8 cellular contexts compared by ENCODE assay signal in the genomic region with DNA sequence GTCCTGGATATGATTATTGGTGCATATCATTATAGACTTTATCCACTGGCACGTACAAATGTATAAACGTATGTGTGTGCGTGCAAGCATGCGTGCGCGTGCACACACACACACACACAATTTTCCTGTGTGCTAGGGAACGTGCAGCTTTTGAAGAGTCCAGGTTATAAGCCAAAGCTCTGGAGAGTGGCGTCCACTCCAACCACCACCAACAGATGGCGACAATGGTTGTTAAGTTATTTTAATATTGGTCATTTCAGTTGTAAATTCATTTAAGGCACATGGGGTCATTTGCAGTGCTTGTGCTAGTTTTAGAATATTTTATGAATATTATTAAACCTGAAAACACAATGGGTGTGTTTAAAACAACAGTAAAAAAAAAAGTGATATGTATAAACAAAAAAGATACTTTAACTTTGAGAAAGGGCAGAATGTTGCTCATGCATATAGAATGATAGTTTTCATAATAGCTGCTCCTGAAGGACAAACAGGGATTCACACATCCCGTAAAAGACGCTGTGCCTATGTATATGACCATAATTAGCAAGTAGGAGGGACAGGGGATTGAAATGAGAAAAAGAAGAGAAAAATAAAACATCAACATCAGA.
DNase-seq lines count a peak whose midpoint lies in the region; ATAC-seq and TF ChIP-seq lines count a peak whose summit lies in the region.

No MANE protein-coding gene starts in this region.

- WGBS in spleen, 5 donors: 51 to 70% (median 59%) methylated on average over 11 of the region's 11 CpGs

- no peaks in the 10 kb centered on the region for H3F3A ChIP-seq in PC-9 (ENCODE audit: insufficient read depth, low read depth)

- H3K27ac ChIP-seq in PC-9 (no peak overlapping the region), left ventricle myocardium inferior (replicated peaks) (peak overlapping the region; percentile 57), spleen (no peak overlapping the region)

- no peaks in the 10 kb centered on the region for H4K20me1 ChIP-seq in PC-9 (ENCODE audit: insufficient read depth)

- H2AFZ ChIP-seq in PC-9: no peak overlapping the region

- TF ChIP-seq CTCF in PC-9 (conservative IDR thresholded peaks at IDR 0.05) (peak; percentile 70), left ventricle myocardium inferior (IDR thresholded peaks at IDR 0.05; ENCODE audit: borderline replicate concordance) (peak; percentile 85), spleen (IDR thresholded peaks at IDR 0.05 in 8 of 11, conservative IDR thresholded peaks at IDR 0.05 in 3 of 11) (peak in 10 of 11 experiments; percentile 44 to 80 (median 70))

- intact Hi-C loops in PC-9 (cut with micrococcal nuclease; ENCODE audit: unreplicated experiment) (loop anchor here (2.0 to 5.0 kb wide), 2 partner anchors 78 to 647 kb away; no protein-coding TSS in a partner anchor), left ventricle myocardium inferior (cut with micrococcal nuclease) (loop anchor here (10.0 kb wide), 1 partner anchor 171 kb away; a partner anchor contains a TSS), spleen (cut with DNase I; ENCODE audit: low total_unique reads) (loop anchor here (10.0 kb wide), 1 partner anchor 671 kb away; no protein-coding TSS in a partner anchor)

- H3K4me3 ChIP-seq in PC-9: no peak overlapping the region
- H3K4me3 ChIP-seq in left ventricle myocardium inferior: no peak overlapping the region
- H3K4me3 ChIP-seq in spleen: no peak overlapping the region

- H3K36me3 ChIP-seq in PC-9 (ENCODE audit: low read depth) (0 out of 2 replicates have a peak, but pooled peaks cover 3% of the 10 kb centered on the region), left ventricle myocardium inferior (no peaks in the 10 kb centered on the region), spleen (no peaks in the 10 kb centered on the region)

- H3K4me2 ChIP-seq in PC-9: no peak overlapping the region

- H3K9me3 Mint-ChIP-seq in activated naive CD4-positive, alpha-beta T cell treated with anti-CD3 and anti-CD28 coated beads, Interleukin-2, amount 50 U/mL, for 72 hours: peaks cover 0 to 9% of the 10 kb centered on the region in 2 donors

- BruUV-seq in PC-9 (replicated peaks; lab: Mats Ljungman, UMichigan): no TSS peak

- DNase-seq in EH (ENCODE audit: low read depth) (peak; percentile 63), PC-9 (peak in 1 of 2 experiments; percentile 27), left ventricle myocardium inferior (peak; percentile 53), spleen (peak; percentile 78), occipital lobe (lab: John Stamatoyannopoulos, UW) (no peak)
- DNase-seq in activated naive CD4-positive, alpha-beta T cell treated with anti-CD3 and anti-CD28 coated beads, Interleukin-2, amount 50 U/mL, for 72 hours (ENCODE audit: low spot score in 2 of 2): peak in 1 of 2 donors; percentile 43

- POLR2A ChIA-PET in PC-9 (lab: Charles Lee; ENCODE audit: unreplicated experiment): interaction anchor here (0.5 to 0.7 kb wide), 2 partner anchors 174 to 246 kb away, joined by 9 to 11 read pairs; no protein-coding TSS in a partner anchor

- no peaks in the 10 kb centered on the region for H3K9me2 ChIP-seq in PC-9 (ENCODE audit: insufficient read depth)

- H3K79me2 ChIP-seq in PC-9 (ENCODE audit: low read depth): peaks cover 69% of the 10 kb centered on the region

- ATAC-seq in HG02610 (IDR thresholded peaks at IDR 0.05; ENCODE audit: unreplicated experiment) (peak; percentile 39), HG03045 (IDR thresholded peaks at IDR 0.05; ENCODE audit: unreplicated experiment) (no peak)
- no peak for ATAC-seq in activated naive CD4-positive, alpha-beta T cell treated with anti-CD3 and anti-CD28 coated beads, Interleukin-2, amount 50 U/mL, for 72 hours

- H3K27me3 ChIP-seq in PC-9 (ENCODE audit: insufficient read depth, low read depth) (no peaks in the 10 kb centered on the region), left ventricle myocardium inferior (ENCODE audit: low read depth) (no peaks in the 10 kb centered on the region), spleen (replicated peaks in 1 of 7) (no peaks in the 10 kb centered on the region)

- CTCF ChIA-PET in PC-9 (lab: Charles Lee): interaction anchor here (0.6 to 1.2 kb wide), 5 partner anchors 13 to 646 kb away, joined by 3 to 7 read pairs (median 3); no protein-coding TSS in a partner anchor

- H3K36me3 Mint-ChIP-seq in activated naive CD4-positive, alpha-beta T cell treated with anti-CD3 and anti-CD28 coated beads, Interleukin-2, amount 50 U/mL, for 72 hours: peaks cover 7 to 10% of the 10 kb centered on the region in 2 donors

- H3K4me1 ChIP-seq in PC-9 (replicated peaks; ENCODE audit: insufficient read depth) (no peaks in the 10 kb centered on the region), left ventricle myocardium inferior (peaks cover 100% of the 10 kb centered on the region), spleen (peaks cover 30 to 100% (median 82%) of the 10 kb centered on the region in 6 donors)

- no peak for TF ChIP-seq POLR2A in spleen (IDR thresholded peaks at IDR 0.05)

- H3K9me3 ChIP-seq in PC-9 (ENCODE audit: insufficient read depth, low read depth) (no peaks in the 10 kb centered on the region), left ventricle myocardium inferior (replicated peaks) (no peaks in the 10 kb centered on the region), spleen (no peaks in the 10 kb centered on the region)

- H3K27ac Mint-ChIP-seq in activated naive CD4-positive, alpha-beta T cell treated with anti-CD3 and anti-CD28 coated beads, Interleukin-2, amount 50 U/mL, for 72 hours: peak overlapping the region; percentile 36 to 87
